In genomic region chr6:133645000-133645619, GRCh38 we compare ENCODE assay signal across 14 cellular contexts.
A peak's percentile ranks its signal among the peaks of the same experiment; 100 is the strongest.
DNase-seq lines count a peak whose midpoint lies in the region; ATAC-seq and TF ChIP-seq lines count a peak whose summit lies in the region.
"Had no signal": no experiment of that assay in that cellular context is flagged by ENCODE, and none has a peak within 500 bp of the region (broad histone marks: within the 10 kb centered on the region; RNA-seq: fewer than 3 reads in every experiment).

No MANE protein-coding gene starts in this region.

- peaks cover 6% of the 10 kb centered on the region for H3K36me3 Mint-ChIP-seq in MCF 10A (ENCODE audit: insufficient read depth, unreplicated experiment)
- no peaks in the 10 kb centered on the region for H3K36me3 Mint-ChIP-seq in type B pancreatic cell

- H3K27ac ChIP-seq in breast epithelium (no peak overlapping the region), SK-N-MC (no peak overlapping the region), foreskin keratinocyte (no peak overlapping the region)
- H3K27ac ChIP-seq: 22Rv1, suprapubic skin had no signal

- no peak for DNase-seq in MCF 10A (ENCODE audit: unreplicated experiment)
- no peak for DNase-seq in breast epithelium (ENCODE audit: low spot score in 2 of 2)
- DNase-seq in SK-N-MC (ENCODE audit: low read depth, low spot score) = peak; percentile 51
- peak; percentile 93 for DNase-seq in glomerular visceral epithelial cell (ENCODE audit: extremely low spot score)
- no peak for DNase-seq in type B pancreatic cell (ENCODE audit: extremely low spot score, unreplicated experiment)
- DNase-seq in Ammon's horn (ENCODE audit: low spot score) = no peak
- no peak for DNase-seq in foreskin keratinocyte
- DNase-seq: activated CD8-positive, alpha-beta T cell treated with anti-CD3 and anti-CD28 coated beads for 36 hours; Kasumi-1; NCI-H510A; occipital lobe had no signal

- no peaks in the 10 kb centered on the region for H3K9me3 Mint-ChIP-seq in MCF 10A (ENCODE audit: unreplicated experiment)
- H3K9me3 Mint-ChIP-seq in type B pancreatic cell = no peaks in the 10 kb centered on the region
- H3K9me3 Mint-ChIP-seq: activated CD8-positive, alpha-beta T cell treated with anti-CD3 and anti-CD28 coated beads for 36 hours had no signal

- ATAC-seq in GM18868 (IDR thresholded peaks at IDR 0.05; ENCODE audit: unreplicated experiment) (no peak), foreskin keratinocyte (no peak)
- ATAC-seq: activated CD8-positive, alpha-beta T cell treated with anti-CD3 and anti-CD28 coated beads for 36 hours had no signal

- H3K27me3 Mint-ChIP-seq in MCF 10A (ENCODE audit: insufficient read depth, unreplicated experiment) (no peaks in the 10 kb centered on the region), type B pancreatic cell (no peaks in the 10 kb centered on the region)
- H3K27me3 Mint-ChIP-seq: activated CD8-positive, alpha-beta T cell treated with anti-CD3 and anti-CD28 coated beads for 36 hours had no signal

- intact Hi-C loops in MCF 10A (cut with micrococcal nuclease) = no loop called here
- intact Hi-C loops in breast epithelium (cut with DNase I; ENCODE audit: low total_unique reads) = no loop called here

- POLR2A ChIA-PET in MCF 10A (lab: Yijun Ruan, JAX) = interaction anchor here (0.7 to 1.1 kb wide), 3 partner anchors 56 to 1182 kb away, joined by 3 to 5 read pairs (median 3); no protein-coding TSS in a partner anchor

- no peaks in the 10 kb centered on the region for H3K36me3 ChIP-seq in breast epithelium
- no peaks in the 10 kb centered on the region for H3K36me3 ChIP-seq in SK-N-MC (ENCODE audit: insufficient read depth, low read length)
- H3K36me3 ChIP-seq: suprapubic skin had no signal

- BruUV-seq in MCF 10A (replicated peaks; lab: Mats Ljungman, UMichigan) = no TSS peak

- CTCF ChIA-PET in MCF 10A (lab: Yijun Ruan, JAX) = interaction anchor here (0.6 to 0.7 kb wide), 2 partner anchors 15 to 36 kb away, joined by 3 read pairs; no protein-coding TSS in a partner anchor

- no peak overlapping the region for H3K4me3 ChIP-seq in breast epithelium
- no peak overlapping the region for H3K4me3 ChIP-seq in SK-N-MC
- H3K4me3 ChIP-seq: suprapubic skin had no signal

- H3K27me3 ChIP-seq in breast epithelium (no peaks in the 10 kb centered on the region), foreskin keratinocyte (no peaks in the 10 kb centered on the region)
- H3K27me3 ChIP-seq: suprapubic skin had no signal

- H3K9ac ChIP-seq in SK-N-MC (ENCODE audit: insufficient read length) = no peak overlapping the region

- TF ChIP-seq POLR2A in breast epithelium (IDR thresholded peaks at IDR 0.05) = no peak

- H3K27ac Mint-ChIP-seq in MCF 10A (ENCODE audit: low read depth, unreplicated experiment) (peak overlapping the region; percentile 51), type B pancreatic cell (no peak overlapping the region)
- H3K27ac Mint-ChIP-seq: activated CD8-positive, alpha-beta T cell treated with anti-CD3 and anti-CD28 coated beads for 36 hours had no signal

- no peak overlapping the region for H3K4me3 Mint-ChIP-seq in MCF 10A (ENCODE audit: unreplicated experiment)
- peak overlapping the region; percentile 17 for H3K4me3 Mint-ChIP-seq in type B pancreatic cell
- H3K4me3 Mint-ChIP-seq: activated CD8-positive, alpha-beta T cell treated with anti-CD3 and anti-CD28 coated beads for 36 hours had no signal

- TF ChIP-seq CTCF in MCF 10A (IDR thresholded peaks at IDR 0.05; ENCODE audit: unreplicated experiment) (no peak), breast epithelium (IDR thresholded peaks at IDR 0.05) (no peak), type B pancreatic cell (conservative IDR thresholded peaks at IDR 0.05) (no peak), foreskin keratinocyte (conservative IDR thresholded peaks at IDR 0.05) (no peak)

- H3K4me1 ChIP-seq in breast epithelium (no peaks in the 10 kb centered on the region), foreskin keratinocyte (no peaks in the 10 kb centered on the region)
- H3K4me1 ChIP-seq: suprapubic skin had no signal

- H3K4me1 Mint-ChIP-seq in MCF 10A (ENCODE audit: insufficient read depth, unreplicated experiment) = peaks cover 12% of the 10 kb centered on the region
- H3K4me1 Mint-ChIP-seq in type B pancreatic cell (ENCODE audit: unreplicated experiment) = peaks cover 13% of the 10 kb centered on the region

- H3K9me3 ChIP-seq in breast epithelium = no peaks in the 10 kb centered on the region
- no peaks in the 10 kb centered on the region for H3K9me3 ChIP-seq in SK-N-MC (ENCODE audit: low read depth, low read length)
- H3K9me3 ChIP-seq: suprapubic skin had no signal

Comparison
In these comparisons a context has a peak if more than half of its experiments do, and no peak if none do; other contexts are left out.
1. DNase-seq: peak in SK-N-MC (single experiment) and glomerular visceral epithelial cell (single experiment); none in MCF 10A (single experiment), breast epithelium (0 of 2), type B pancreatic cell (single experiment), Ammon's horn (single experiment) and foreskin keratinocyte (0 of 2).